ENCODE assay signal across 8 cellular contexts in the genomic region with DNA sequence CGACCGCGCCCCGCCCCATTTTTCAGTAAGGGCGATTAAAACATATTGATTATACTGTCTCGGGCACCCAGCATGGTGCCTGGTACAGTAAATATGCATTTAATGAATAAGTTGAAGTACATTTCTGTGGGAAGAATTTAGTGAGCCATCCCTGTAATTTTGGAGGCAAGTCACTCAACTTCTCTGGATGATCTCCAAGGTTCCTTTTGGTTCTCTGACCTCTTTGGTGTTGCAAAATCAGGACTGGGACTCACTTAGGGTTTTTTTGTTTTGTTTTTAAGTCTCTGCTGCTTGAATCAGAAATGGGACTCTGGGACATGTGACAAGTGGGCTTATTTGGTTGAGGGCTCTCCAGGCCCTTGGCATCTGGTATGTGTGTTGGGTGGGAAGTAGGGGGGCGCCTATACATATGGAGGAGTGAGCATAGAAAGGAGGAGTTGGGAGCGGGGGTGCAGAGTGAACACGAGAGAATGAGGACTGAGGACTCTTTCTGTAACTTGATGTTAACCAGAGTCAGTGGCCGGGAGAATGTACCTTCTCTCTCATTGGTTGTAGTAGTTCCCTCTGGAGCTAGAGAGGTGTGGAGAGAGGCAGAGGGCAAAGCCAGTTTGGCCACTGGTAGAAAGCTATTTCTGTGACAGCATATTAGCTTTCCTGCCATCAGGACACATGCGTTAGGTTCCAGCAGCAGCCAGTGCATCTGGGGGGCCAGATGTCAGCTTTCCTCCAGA. TPM values are rescaled to one million over a fixed set of nuclear protein-coding genes. Genes with fewer than 3 reads are reported as not detected.
A peak's percentile ranks its signal among the peaks of the same experiment; 100 is the strongest.
DNase-seq lines count a peak whose midpoint lies in the region; ATAC-seq, FAIRE-seq and TF ChIP-seq lines count a peak whose summit lies in the region.

No MANE protein-coding gene starts in this region.

- peak overlapping the region; percentile 95 to 98 for H3K4me3 Mint-ChIP-seq in activated T-cell treated with anti-CD3 and anti-CD28 coated beads, Interleukin-2, amount 50 U/mL, for 72 hours
- peak overlapping the region; percentile 98 for H3K4me3 Mint-ChIP-seq in astrocyte (ENCODE audit: unreplicated experiment)

- H4K20me1 ChIP-seq in astrocyte (ENCODE audit: insufficient read depth, low read length): peaks cover 14% of the 10 kb centered on the region

- no peak overlapping the region for H3K27ac Mint-ChIP-seq in activated T-cell treated with anti-CD3 and anti-CD28 coated beads, Interleukin-2, amount 50 U/mL, for 72 hours
- H3K27ac Mint-ChIP-seq in astrocyte (ENCODE audit: unreplicated experiment): peak overlapping the region; percentile 16

- peaks cover 53% of the 10 kb centered on the region for H3K4me1 Mint-ChIP-seq in activated T-cell treated with anti-CD3 and anti-CD28 coated beads, Interleukin-2, amount 50 U/mL, for 72 hours (ENCODE audit: low read depth)
- peaks cover 43% of the 10 kb centered on the region for H3K4me1 Mint-ChIP-seq in astrocyte (ENCODE audit: low read depth, unreplicated experiment)

- H3K36me3 Mint-ChIP-seq in activated T-cell treated with anti-CD3 and anti-CD28 coated beads, Interleukin-2, amount 50 U/mL, for 72 hours (ENCODE audit: insufficient read depth in 2 of 2): peaks cover 3 to 4% of the 10 kb centered on the region in 2 donors
- peaks cover 2% of the 10 kb centered on the region for H3K36me3 Mint-ChIP-seq in astrocyte (ENCODE audit: low read depth, unreplicated experiment)

- H3K27me3 ChIP-seq in astrocyte (ENCODE audit: insufficient read depth, low read length) (no peaks in the 10 kb centered on the region), upper lobe of right lung (no peaks in the 10 kb centered on the region)

- H3K4me1 ChIP-seq in astrocyte (ENCODE audit: insufficient read depth, low read length) (peaks cover 44% of the 10 kb centered on the region), upper lobe of right lung (peaks cover 11% of the 10 kb centered on the region)

- peaks cover 64% of the 10 kb centered on the region for H3K79me2 ChIP-seq in astrocyte (ENCODE audit: insufficient read depth, low read length)

- H3K4me2 ChIP-seq in astrocyte (ENCODE audit: low read length): peak overlapping the region; percentile 100

- H2AFZ ChIP-seq in astrocyte (ENCODE audit: low read depth, low read length): no peak overlapping the region

- H3K4me3 ChIP-seq in astrocyte (ENCODE audit: insufficient read depth, low read depth, low read length): peak overlapping the region; percentile 92
- peak overlapping the region; percentile 84 for H3K4me3 ChIP-seq in upper lobe of right lung

- no peak for ATAC-seq in activated T-cell treated with anti-CD3 and anti-CD28 coated beads, Interleukin-2, amount 50 U/mL, for 72 hours (replicated peaks in 1 of 2)
- ATAC-seq in upper lobe of right lung: no peak
- ATAC-seq in GM21528 (IDR thresholded peaks at IDR 0.05; ENCODE audit: low FRiP score, unreplicated experiment): no peak

- no peaks in the 10 kb centered on the region for H3K36me3 ChIP-seq in astrocyte (ENCODE audit: insufficient read depth, low read length)
- H3K36me3 ChIP-seq in upper lobe of right lung: no peaks in the 10 kb centered on the region

- DNase-seq in activated T-cell treated with anti-CD3 and anti-CD28 coated beads, Interleukin-2, amount 50 U/mL, for 72 hours: no peak
- DNase-seq in activated T-cell treated with anti-CD3 and anti-CD28 coated beads for 4 hours (no peak), astrocyte (ENCODE audit: low read depth) (peak; percentile 26), left kidney (ENCODE audit: low read depth, low spot score) (peak; percentile 18), upper lobe of right lung (no peak), NCI-H526 (lab: John Stamatoyannopoulos, UW) (no peak), midbrain (lab: John Stamatoyannopoulos, UW) (no peak)

- intact Hi-C loops in upper lobe of right lung (cut with DNase I): no loop called here

- H3K27ac ChIP-seq in astrocyte (ENCODE audit: low read depth, low read length) (no peak overlapping the region), upper lobe of right lung (peak overlapping the region; percentile 83)

- FAIRE-seq in astrocyte (lab: Jason Lieb, UNC): no peak

- H3K9me3 Mint-ChIP-seq in activated T-cell treated with anti-CD3 and anti-CD28 coated beads, Interleukin-2, amount 50 U/mL, for 72 hours: no peaks in the 10 kb centered on the region
- H3K9me3 Mint-ChIP-seq in astrocyte (ENCODE audit: unreplicated experiment): no peaks in the 10 kb centered on the region

- no peak for TF ChIP-seq CTCF in astrocyte (IDR thresholded peaks at IDR 0.05; ENCODE audit: insufficient read depth, low read depth, low read length)
- no peak for TF ChIP-seq CTCF in upper lobe of right lung (IDR thresholded peaks at IDR 0.05)

- peak overlapping the region; percentile 95 for H3K9ac ChIP-seq in astrocyte (ENCODE audit: low read length)

- no peaks in the 10 kb centered on the region for H3K9me3 ChIP-seq in astrocyte (ENCODE audit: insufficient read depth, low read depth, low read length)
- H3K9me3 ChIP-seq in upper lobe of right lung: no peaks in the 10 kb centered on the region

- peaks cover 26% of the 10 kb centered on the region for H3K27me3 Mint-ChIP-seq in activated T-cell treated with anti-CD3 and anti-CD28 coated beads, Interleukin-2, amount 50 U/mL, for 72 hours (ENCODE audit: low read depth)
- no peaks in the 10 kb centered on the region for H3K27me3 Mint-ChIP-seq in astrocyte (ENCODE audit: low read depth, unreplicated experiment)

RNA-seq across cellular contexts. Expression of gene ARHGAP10, which starts 1.9 kb away (rescaled TPM):
- total RNA-seq in activated T-cell treated with anti-CD3 and anti-CD28 coated beads, Interleukin-2, amount 50 U/mL, for 72 hours: 10 to 100 TPM in 1 of 2 donors, 1 to 10 TPM in 1; 9.3 to 12.4 TPM
- 23.4 and 28.0 TPM in 2 replicates for total RNA-seq in astrocyte
- 26.9 TPM for total RNA-seq in upper lobe of right lung

RNA-seq across cellular contexts. Expression of gene PRMT9, which starts 49.8 kb away (rescaled TPM):
- 1 to 10 TPM; 8.9 to 9.0 TPM for total RNA-seq in activated T-cell treated with anti-CD3 and anti-CD28 coated beads, Interleukin-2, amount 50 U/mL, for 72 hours
- 8.4 and 9.0 TPM in 2 replicates for total RNA-seq in astrocyte
- 11.5 TPM for total RNA-seq in upper lobe of right lung

Comparison
In these comparisons a context has a peak if more than half of its experiments do, and no peak if none do; other contexts are left out.
1. DNase-seq: peak in astrocyte (single experiment) and left kidney (single experiment); none in activated T-cell treated with anti-CD3 and anti-CD28 coated beads, Interleukin-2, amount 50 U/mL, for 72 hours (0 of 2), activated T-cell treated with anti-CD3 and anti-CD28 coated beads for 4 hours (single experiment), upper lobe of right lung (single experiment), NCI-H526 (0 of 2) and midbrain (single experiment).